ENCODE assay signal across 18 cellular contexts in the genomic region with DNA sequence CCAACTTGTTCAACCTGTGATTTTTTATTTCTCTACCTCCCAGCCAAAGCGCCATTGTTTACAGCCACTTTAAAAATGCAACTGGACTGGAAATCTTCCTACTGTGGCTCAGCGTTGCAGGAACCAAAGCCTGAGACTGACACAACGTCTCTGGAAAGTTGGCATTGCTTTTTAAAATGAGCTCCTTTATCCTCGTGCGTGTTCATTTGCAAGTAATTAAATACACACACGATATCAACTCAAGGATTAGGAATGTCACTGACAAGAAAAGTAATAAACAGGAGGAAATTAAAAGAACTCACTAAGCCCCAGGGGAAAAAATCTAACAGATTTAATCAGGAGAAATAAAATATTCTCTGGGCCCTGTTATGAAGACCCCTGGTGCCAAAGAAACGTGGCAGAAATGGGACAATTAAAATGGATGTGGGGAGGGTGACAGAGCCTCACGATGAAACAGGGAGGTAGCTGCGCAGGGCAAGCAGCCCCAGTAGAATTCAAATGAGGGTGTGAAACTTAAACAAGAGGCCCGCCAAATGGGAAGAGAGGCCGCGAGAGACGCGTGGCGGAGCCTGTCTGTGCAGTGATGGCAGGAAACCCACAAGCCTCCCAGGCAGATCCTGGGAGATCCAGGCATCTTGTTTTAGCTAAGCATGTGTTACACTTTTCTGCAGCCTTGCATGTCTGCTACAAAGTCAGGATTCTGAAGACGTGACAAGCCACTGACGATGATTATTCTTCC.
A peak's percentile ranks its signal among the peaks of the same experiment; 100 is the strongest.
DNase-seq lines count a peak whose midpoint lies in the region; ATAC-seq and TF ChIP-seq lines count a peak whose summit lies in the region.
"Had no signal": no experiment of that assay in that cellular context is flagged by ENCODE, and none has a peak within 500 bp of the region (broad histone marks: within the 10 kb centered on the region; RNA-seq: fewer than 3 reads in every experiment).

No MANE protein-coding gene starts in this region.

- H3K36me3 ChIP-seq in prostate gland (no peaks in the 10 kb centered on the region), Peyer's patch (no peaks in the 10 kb centered on the region)

- intact Hi-C loops in prostate gland (cut with DNase I), result no loop called here

- H3K4me1 ChIP-seq in prostate gland (replicated peaks), result no peaks in the 10 kb centered on the region
- H3K4me1 ChIP-seq in Peyer's patch, result no peaks in the 10 kb centered on the region

- DNase-seq in EH (ENCODE audit: low read depth) (peak; percentile 78), M059J (ENCODE audit: low read depth) (peak; percentile 29), epidermal melanocyte (ENCODE audit: insufficient read length, low spot score) (peak; percentile 39), retinal pigment epithelial cell (ENCODE audit: low read depth) (peak; percentile 25), prostate gland (ENCODE audit: low spot score) (no peak), Peyer's patch (no peak)
- DNase-seq: Calu3, DMS79, GF-D8, H7, KG1, NCI-H1092 treated with DMSO at 0.1 percent for 48 hours, NCI-H1930, NCI-H2171, NCI-H446 treated with DMSO at 0.1 percent for 48 hours, T-cell had no signal

- ATAC-seq in HG03139 (IDR thresholded peaks at IDR 0.05; ENCODE audit: unreplicated experiment), result no peak
- ATAC-seq: T-cell had no signal

- H3K27me3 ChIP-seq in prostate gland (replicated peaks; ENCODE audit: insufficient read depth) (no peaks in the 10 kb centered on the region), Peyer's patch (no peaks in the 10 kb centered on the region)

- H3K9me3 ChIP-seq in prostate gland (no peaks in the 10 kb centered on the region), Peyer's patch (no peaks in the 10 kb centered on the region)

- 47% methylated on average over 15 of the region's 17 CpGs for WGBS in prostate gland

- TF ChIP-seq CTCF in retinal pigment epithelial cell (conservative IDR thresholded peaks at IDR 0.05; ENCODE audit: low read depth, low read length) (no peak), prostate gland (IDR thresholded peaks at IDR 0.05) (no peak), Peyer's patch (IDR thresholded peaks at IDR 0.05) (no peak)

- H3K27ac ChIP-seq in prostate gland (no peak overlapping the region), Peyer's patch (no peak overlapping the region)
- H3K27ac ChIP-seq: RWPE1 had no signal

- TF ChIP-seq POLR2A in prostate gland (IDR thresholded peaks at IDR 0.05) (no peak), Peyer's patch (IDR thresholded peaks at IDR 0.05) (no peak)

- no peak overlapping the region for H3K4me3 ChIP-seq in retinal pigment epithelial cell (ENCODE audit: low read length)
- H3K4me3 ChIP-seq in prostate gland, result no peak overlapping the region
- H3K4me3 ChIP-seq in Peyer's patch, result no peak overlapping the region

Comparison
In these comparisons a context has a peak if more than half of its experiments do, and no peak if none do; other contexts are left out.
1. DNase-seq: peak in EH (single experiment), M059J (single experiment), epidermal melanocyte (single experiment) and retinal pigment epithelial cell (single experiment); none in prostate gland (single experiment) and Peyer's patch (0 of 3).